In the genomic region with DNA sequence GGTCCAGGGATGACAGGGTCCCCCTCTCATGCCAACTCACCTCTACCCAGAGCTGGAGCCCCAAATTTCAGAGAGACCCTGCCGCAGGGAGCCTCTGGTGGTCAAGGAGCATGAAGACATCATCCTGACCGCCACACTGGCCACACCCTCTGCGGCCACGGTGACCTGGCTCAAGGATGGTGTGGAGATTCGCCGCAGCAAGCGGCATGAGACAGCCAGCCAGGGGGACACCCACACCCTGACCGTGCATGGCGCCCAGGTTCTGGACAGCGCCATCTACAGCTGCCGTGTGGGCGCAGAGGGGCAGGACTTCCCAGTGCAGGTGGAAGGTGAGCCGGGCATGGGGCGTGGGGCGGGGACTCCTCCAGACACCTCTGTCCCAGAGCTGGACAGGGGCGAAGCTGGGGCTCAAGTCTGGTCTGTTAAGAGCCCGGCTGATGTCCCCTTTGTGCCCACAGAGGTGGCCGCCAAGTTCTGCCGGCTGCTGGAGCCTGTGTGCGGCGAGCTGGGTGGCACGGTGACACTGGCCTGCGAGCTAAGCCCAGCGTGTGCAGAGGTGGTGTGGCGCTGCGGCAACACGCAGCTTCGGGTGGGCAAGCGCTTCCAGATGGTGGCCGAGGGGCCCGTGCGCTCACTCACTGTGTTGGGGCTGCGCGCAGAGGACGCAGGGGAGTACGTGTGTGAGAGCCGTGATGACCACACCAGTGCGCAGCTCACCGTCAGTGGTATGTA, we compare ENCODE assay signal across 16 cellular contexts.
A peak's percentile ranks its signal among the peaks of the same experiment; 100 is the strongest.
DNase-seq lines count a peak whose midpoint lies in the region; ATAC-seq and TF ChIP-seq lines count a peak whose summit lies in the region.
"Had no signal": no experiment of that assay in that cellular context is flagged by ENCODE, and none has a peak within 500 bp of the region (broad histone marks: within the 10 kb centered on the region; RNA-seq: fewer than 3 reads in every experiment).

No MANE protein-coding gene starts in this region.

- no peaks in the 10 kb centered on the region for H3K27me3 Mint-ChIP-seq in CD4-positive, CD25-positive, alpha-beta regulatory T cell
- H3K27me3 Mint-ChIP-seq: stimulated activated naive B cell treated with anti-CD40 and anti-IgM and Interleukin-4, amounts not matched to agents 10 μg/mL and 1 μg/mL and 100 μg/mL, for 72 hours had no signal

- H3K4me2 ChIP-seq in IMR-90 (ENCODE audit: low read depth, low read length) (no peak overlapping the region), neuronal stem cell (ENCODE audit: insufficient read depth, low read length, poor library complexity, severe bottlenecking) (no peak overlapping the region)

- no TSS peak for BruUV-seq in IMR-90 (replicated peaks; lab: Mats Ljungman, UMichigan)

- H2AK9ac ChIP-seq in IMR-90 (replicated peaks; ENCODE audit: low read depth, low read length, poor library complexity), result peak overlapping the region; percentile 9

- H3K9ac ChIP-seq in IMR-90 (ENCODE audit: low read depth, low read length) (no peak overlapping the region), neuronal stem cell (ENCODE audit: low read depth, low read length, poor library complexity) (peak overlapping the region; percentile 21)
- H3K9ac ChIP-seq: GM23248 had no signal

- no peak overlapping the region for H2BK20ac ChIP-seq in IMR-90 (ENCODE audit: low read depth, low read length)

- CTCF ChIA-PET in IMR-90 (lab: Yijun Ruan, JAX), result no interaction called here

- H3K4ac ChIP-seq in IMR-90 (ENCODE audit: low read depth, low read length) (no peak overlapping the region), neuronal stem cell (ENCODE audit: low read length) (no peak overlapping the region)

- H3K4me1 Mint-ChIP-seq in CD4-positive, CD25-positive, alpha-beta regulatory T cell, result peaks cover 0 to 25% (median 6%) of the 10 kb centered on the region in 4 donors

- H4K20me1 ChIP-seq in IMR-90 (ENCODE audit: insufficient read depth, low read length), result no peaks in the 10 kb centered on the region

- in situ Hi-C loops in IMR-90 (cut with MboI; ENCODE audit: low sequenced_read_pairs), result no loop called here
- in situ Hi-C loops in GM13976 (cut with MboI; ENCODE audit: low sequenced_read_pairs, unreplicated experiment), result no loop called here

- H3K56ac ChIP-seq in IMR-90 (ENCODE audit: extremely low read depth, insufficient read depth, low read length), result no peak overlapping the region

- TF ChIP-seq POLR2A in IMR-90 (IDR thresholded peaks at IDR 0.05; ENCODE audit: low read depth, low read length), result no peak

- H3K18ac ChIP-seq in IMR-90 (ENCODE audit: low read depth, low read length) (no peak overlapping the region), neuronal stem cell (ENCODE audit: low read length) (peak overlapping the region; percentile 19)

- H3K14ac ChIP-seq in IMR-90 (replicated peaks; ENCODE audit: low read depth, low read length), result no peak overlapping the region
- no peak overlapping the region for H3K14ac ChIP-seq in neuronal stem cell (ENCODE audit: low read length)

- TF ChIP-seq CTCF in IMR-90 (conservative IDR thresholded peaks at IDR 0.05; ENCODE audit: low read depth, low read length), result no peak
- no peak for TF ChIP-seq CTCF in GM13976 (IDR thresholded peaks at IDR 0.05; ENCODE audit: borderline replicate concordance, control extremely low read depth, extremely low read depth, insufficient read depth, missing control alignments)
- TF ChIP-seq CTCF in BE2C (IDR thresholded peaks at IDR 0.05; ENCODE audit: low read depth, low read length), result no peak

- no peak for ATAC-seq in CD4-positive, CD25-positive, alpha-beta regulatory T cell (ENCODE audit: low read depth in 2 of 2)
- no peak for ATAC-seq in IMR-90 (ENCODE audit: low read depth)
- ATAC-seq: body of pancreas; stimulated activated naive B cell treated with anti-CD40 and anti-IgM and Interleukin-4, amounts not matched to agents 10 μg/mL and 1 μg/mL and 100 μg/mL, for 72 hours had no signal

- H2BK15ac ChIP-seq in IMR-90 (ENCODE audit: low read depth, low read length) (no peak overlapping the region), neuronal stem cell (ENCODE audit: low read length) (no peak overlapping the region)

- no peak overlapping the region for H4K8ac ChIP-seq in IMR-90 (ENCODE audit: low read depth in 2 of 2, low read length in 2 of 2)
- peak overlapping the region; percentile 96 for H4K8ac ChIP-seq in neuronal stem cell (ENCODE audit: low read depth, low read length)

- H3K4me3 ChIP-seq in CD4-positive, CD25-positive, alpha-beta regulatory T cell (ENCODE audit: low read depth, low read length), result no peak overlapping the region
- H3K4me3 ChIP-seq in IMR-90 (ENCODE audit: insufficient read depth, low read depth, low read length) (no peak overlapping the region), neuronal stem cell (ENCODE audit: low read length in 2 of 2) (peak overlapping the region in 1 of 2 donors; percentile 5), BE2C (ENCODE audit: low read depth, low read length) (no peak overlapping the region)
- H3K4me3 ChIP-seq: body of pancreas, dorsolateral prefrontal cortex, GM23248 had no signal

- no peaks in the 10 kb centered on the region for H3K9me3 ChIP-seq in CD4-positive, CD25-positive, alpha-beta regulatory T cell (ENCODE audit: control insufficient read depth in 2 of 2, low read length in 2 of 2)
- no peaks in the 10 kb centered on the region for H3K9me3 ChIP-seq in IMR-90 (ENCODE audit: control insufficient read depth, insufficient read depth, low read length)
- no peaks in the 10 kb centered on the region for H3K9me3 ChIP-seq in neuronal stem cell (replicated peaks in 1 of 2; ENCODE audit: control insufficient read depth in 2 of 2, insufficient read depth in 1 of 2, low read depth in 1 of 2, low read length in 2 of 2)
- H3K9me3 ChIP-seq in BE2C, result no peaks in the 10 kb centered on the region
- H3K9me3 ChIP-seq: body of pancreas had no signal

- intact Hi-C loops in IMR-90 (cut with micrococcal nuclease), result loop anchor here (10.0 kb wide), 1 partner anchor 139 kb away; no protein-coding TSS in a partner anchor
- intact Hi-C loops in cardiac septum (cut with DNase I), result no loop called here

- peaks cover 5 to 34% of the 10 kb centered on the region in 2 experiments for H3K79me1 ChIP-seq in IMR-90 (ENCODE audit: low read depth in 1 of 2, low read length in 2 of 2)
- H3K79me1 ChIP-seq in neuronal stem cell (ENCODE audit: low read depth, low read length), result peaks cover 9% of the 10 kb centered on the region

- no peaks in the 10 kb centered on the region for H3K36me3 ChIP-seq in CD4-positive, CD25-positive, alpha-beta regulatory T cell (ENCODE audit: control insufficient read depth, insufficient read depth, low read length)
- H3K36me3 ChIP-seq in IMR-90 (ENCODE audit: control insufficient read depth, insufficient read depth, low read length) (peaks cover 25% of the 10 kb centered on the region), neuronal stem cell (replicated peaks in 1 of 2; ENCODE audit: control insufficient read depth in 2 of 2, insufficient read depth in 2 of 2, low read length in 2 of 2) (peaks cover 0 to 19% of the 10 kb centered on the region in 2 donors), BE2C (no peaks in the 10 kb centered on the region)

- peaks cover 4% of the 10 kb centered on the region; the same call in 1 of the 2 replicates for H3K9me1 ChIP-seq in IMR-90 (ENCODE audit: insufficient read depth, low read length)

- H2AK5ac ChIP-seq in IMR-90 (ENCODE audit: low read depth, low read length), result no peak overlapping the region
- peak overlapping the region; percentile 94 for H2AK5ac ChIP-seq in neuronal stem cell (ENCODE audit: low read depth, low read length)

- POLR2A ChIA-PET in IMR-90 (lab: Charles Lee; ENCODE audit: unreplicated experiment), result no interaction called here

- H2AFZ ChIP-seq in IMR-90 (replicated peaks; ENCODE audit: low read length, poor library complexity) (peak overlapping the region; percentile 2), neuronal stem cell (ENCODE audit: low read length) (no peak overlapping the region)
- H2AFZ ChIP-seq: GM23248 had no signal

- H3K4me1 ChIP-seq in CD4-positive, CD25-positive, alpha-beta regulatory T cell (ENCODE audit: control insufficient read depth, insufficient read depth, low read length, poor library complexity, severe bottlenecking), result peaks cover 7% of the 10 kb centered on the region
- H3K4me1 ChIP-seq in IMR-90 (ENCODE audit: control insufficient read depth, insufficient read depth, low read length), result peaks cover 12% of the 10 kb centered on the region
- peaks cover 3 to 13% of the 10 kb centered on the region in 2 donors for H3K4me1 ChIP-seq in neuronal stem cell (ENCODE audit: control insufficient read depth in 2 of 2, insufficient read depth in 1 of 2, low read depth in 1 of 2, low read length in 2 of 2)
- peaks cover 4% of the 10 kb centered on the region for H3K4me1 ChIP-seq in BE2C

- no peak overlapping the region for H2BK120ac ChIP-seq in IMR-90 (ENCODE audit: low read depth, low read length)
- H2BK120ac ChIP-seq in neuronal stem cell (ENCODE audit: low read depth, low read length), result no peak overlapping the region

- H3K27ac ChIP-seq in CD4-positive, CD25-positive, alpha-beta regulatory T cell (ENCODE audit: insufficient read depth, low read length, poor library complexity, severe bottlenecking), result no peak overlapping the region
- H3K27ac ChIP-seq in IMR-90 (ENCODE audit: insufficient read depth, low read length), result no peak overlapping the region
- H3K27ac ChIP-seq in neuronal stem cell (replicated peaks; ENCODE audit: low read length), result no peak overlapping the region
- H3K27ac ChIP-seq: body of pancreas, GM23248 had no signal

- H3K23ac ChIP-seq in IMR-90 (ENCODE audit: low read depth, low read length) (no peak overlapping the region), neuronal stem cell (ENCODE audit: low read depth, low read length, poor library complexity) (peak overlapping the region; percentile 60)

- H2BK5ac ChIP-seq in IMR-90 (ENCODE audit: low read depth, low read length, poor library complexity, severe bottlenecking) (no peak overlapping the region), neuronal stem cell (ENCODE audit: low read length) (no peak overlapping the region)

- WGBS in IMR-90 (ENCODE audit: extremely low coverage in 2 of 2, insufficient read length in 1 of 2), 2 experiments, result 96% methylated on average over 20 of the region's 39 CpGs; no CpG with 5 or more reads in 1 of the 2 experiments
- no CpG with 5 or more reads among the region's 39 CpGs for WGBS in neuronal stem cell (ENCODE audit: extremely low coverage in 2 of 2, insufficient read length in 2 of 2, insufficient replicate concordance in 1 of 2), 2 donors

- no peaks in the 10 kb centered on the region for H3K9me3 Mint-ChIP-seq in CD4-positive, CD25-positive, alpha-beta regulatory T cell
- H3K9me3 Mint-ChIP-seq: stimulated activated naive B cell treated with anti-CD40 and anti-IgM and Interleukin-4, amounts not matched to agents 10 μg/mL and 1 μg/mL and 100 μg/mL, for 72 hours had no signal

- H3K4me3 Mint-ChIP-seq in CD4-positive, CD25-positive, alpha-beta regulatory T cell, result peak overlapping the region in 3 of 4 donors; percentile 24 to 90 (median 82)

- H2BK12ac ChIP-seq in neuronal stem cell (ENCODE audit: low read length), result no peak overlapping the region

- dilution Hi-C loops in IMR-90 (cut with HindIII; ENCODE audit: low sequenced_read_pairs, unreplicated experiment), result no loop called here

- no peak overlapping the region for H3K27ac Mint-ChIP-seq in CD4-positive, CD25-positive, alpha-beta regulatory T cell

- H4K5ac ChIP-seq in IMR-90 (ENCODE audit: low read depth, low read length), result no peak overlapping the region

- no peaks in the 10 kb centered on the region for H3K27me3 ChIP-seq in CD4-positive, CD25-positive, alpha-beta regulatory T cell (ENCODE audit: control insufficient read depth, insufficient read depth, low read length)
- H3K27me3 ChIP-seq in IMR-90 (ENCODE audit: control insufficient read depth, insufficient read depth, low read length) (no peaks in the 10 kb centered on the region), neuronal stem cell (ENCODE audit: control insufficient read depth in 3 of 3, insufficient read depth in 3 of 3, low read depth in 1 of 3, low read length in 3 of 3) (peaks cover 0 to 8% (median 0%) of the 10 kb centered on the region in 3 experiments), BE2C (no peaks in the 10 kb centered on the region)
- H3K27me3 ChIP-seq: body of pancreas had no signal

- no peak for TF ChIP-seq RAD21 in IMR-90 (IDR thresholded peaks at IDR 0.05; ENCODE audit: low read length)

- H4K91ac ChIP-seq in IMR-90 (ENCODE audit: insufficient read depth, low read depth, low read length) (no peak overlapping the region), neuronal stem cell (ENCODE audit: low read depth, low read length, poor library complexity) (no peak overlapping the region)

- no peak for DNase-seq in CD4-positive, CD25-positive, alpha-beta regulatory T cell
- no peak for DNase-seq in IMR-90
- peak; percentile 70 for DNase-seq in cardiac septum (ENCODE audit: low spot score)
- DNase-seq in neuronal stem cell (ENCODE audit: low spot score), result no peak
- no peak for DNase-seq in NCI-H748 treated with DMSO at 0.1 percent for 48 hours (lab: John Stamatoyannopoulos, UW)
- no peak for DNase-seq in GM13976 (ENCODE audit: low spot score)
- no peak for DNase-seq in BE2C
- DNase-seq in LoVo (ENCODE audit: low spot score), result no peak
- DNase-seq: AML-193; body of pancreas; GM23248; hypothalamus; MV-4-11; NCI-H2107; stimulated activated naive B cell treated with anti-CD40 and anti-IgM and Interleukin-4, amounts not matched to agents 10 μg/mL and 1 μg/mL and 100 μg/mL, for 72 hours had no signal

- no peaks in the 10 kb centered on the region for H3K36me3 Mint-ChIP-seq in CD4-positive, CD25-positive, alpha-beta regulatory T cell
